Comparison of ENCODE assay signal across 19 cellular contexts in genomic region chr9:19490269-19490668, GRCh38.
DNase-seq lines count a peak whose midpoint lies in the region; ATAC-seq and TF ChIP-seq lines count a peak whose summit lies in the region.
"Had no signal": no experiment of that assay in that cellular context is flagged by ENCODE, and none has a peak within 500 bp of the region (broad histone marks: within the 10 kb centered on the region; RNA-seq: fewer than 3 reads in every experiment).

No MANE protein-coding gene starts in this region.

- H4K20me1 ChIP-seq in GM23338 (replicated peaks; ENCODE audit: insufficient read depth) = no peaks in the 10 kb centered on the region
- H4K20me1 ChIP-seq: BLaER1 had no signal

- H3K4me3 ChIP-seq in GM23338 = no peak overlapping the region
- no peak overlapping the region for H3K4me3 ChIP-seq in dorsolateral prefrontal cortex
- H3K4me3 ChIP-seq: BLaER1 had no signal

- H3K79me2 ChIP-seq in GM23338 (replicated peaks; ENCODE audit: insufficient read depth) = no peaks in the 10 kb centered on the region

- no peaks in the 10 kb centered on the region for H3K9me3 Mint-ChIP-seq in GM23338
- no peaks in the 10 kb centered on the region for H3K9me3 Mint-ChIP-seq in activated T-cell treated with anti-CD3 and anti-CD28 coated beads, Interleukin-2, amount 50 U/mL, for 4 hours
- H3K9me3 Mint-ChIP-seq: CD4-positive, CD25-positive, alpha-beta regulatory T cell; CD8-positive, alpha-beta T cell; H9 had no signal

- peaks cover 4% of the 10 kb centered on the region for H3K27me3 Mint-ChIP-seq in GM23338 (ENCODE audit: insufficient read depth, low read depth, poor library complexity)
- H3K27me3 Mint-ChIP-seq in activated T-cell treated with anti-CD3 and anti-CD28 coated beads, Interleukin-2, amount 50 U/mL, for 4 hours (ENCODE audit: low read depth) = peaks cover 2% of the 10 kb centered on the region
- H3K27me3 Mint-ChIP-seq: B cell had no signal

- intact Hi-C loops in dorsolateral prefrontal cortex (cut with DNase I) = loop anchor here (5.0 to 10.0 kb wide), 5 partner anchors 55 to 432 kb away; partner anchors contain the start of gene SLC24A2 (in 1 of the 2)

- no peaks in the 10 kb centered on the region for H3K4me1 ChIP-seq in GM23338 (ENCODE audit: insufficient read depth)
- H3K4me1 ChIP-seq: Caco-2 had no signal

- H3K27ac ChIP-seq in GM23338 (ENCODE audit: low read depth) (no peak overlapping the region), caudate nucleus (ENCODE audit: low read depth, low read length) (peak overlapping the region; percentile 94), dorsolateral prefrontal cortex (peak overlapping the region in 56 of 59 donors; percentile 24 to 100 (median 97)), substantia nigra (ENCODE audit: low read depth, low read length, poor library complexity, severe bottlenecking) (peak overlapping the region; percentile 98)
- H3K27ac ChIP-seq: 22Rv1, BLaER1, C4-2B had no signal

- H3K27ac Mint-ChIP-seq in GM23338 = no peak overlapping the region
- H3K27ac Mint-ChIP-seq: B cell; CD4-positive, CD25-positive, alpha-beta regulatory T cell; CD8-positive, alpha-beta T cell; H9 had no signal

- H3F3A ChIP-seq in GM23338 (replicated peaks; ENCODE audit: low read depth) = no peaks in the 10 kb centered on the region

- no peaks in the 10 kb centered on the region for H3K36me3 Mint-ChIP-seq in GM23338 (ENCODE audit: low read depth)
- H3K36me3 Mint-ChIP-seq in activated T-cell treated with anti-CD3 and anti-CD28 coated beads, Interleukin-2, amount 50 U/mL, for 4 hours (ENCODE audit: insufficient read depth) = no peaks in the 10 kb centered on the region
- H3K36me3 Mint-ChIP-seq: CD4-positive, CD25-positive, alpha-beta regulatory T cell; CD8-positive, alpha-beta T cell had no signal

- H3K4me2 ChIP-seq in GM23338 = no peak overlapping the region
- H3K4me2 ChIP-seq: BLaER1 had no signal

- no peaks in the 10 kb centered on the region for H3K36me3 ChIP-seq in GM23338 (ENCODE audit: insufficient read depth)
- H3K36me3 ChIP-seq: BLaER1 had no signal

- DNase-seq in GM23338 (ENCODE audit: low spot score) = no peak
- DNase-seq in caudate nucleus (lab: John Stamatoyannopoulos, UW) = no peak
- no peak for DNase-seq in dorsolateral prefrontal cortex
- no peak for DNase-seq in substantia nigra (lab: John Stamatoyannopoulos, UW)
- no peak for DNase-seq in NCI-H1105 (lab: John Stamatoyannopoulos, UW)
- no peak for DNase-seq in activated T-cell treated with anti-CD3 and anti-CD28 coated beads, Interleukin-2, amount 50 U/mL, for 4 hours
- DNase-seq: Caco-2; CD4-positive, CD25-positive, alpha-beta regulatory T cell; CD8-positive, alpha-beta T cell; DMS153; DND-41; H9 had no signal

- H3K4me1 Mint-ChIP-seq in GM23338 = peaks cover 3% of the 10 kb centered on the region; the same call in 1 of the 3 replicates
- peaks cover 11% of the 10 kb centered on the region for H3K4me1 Mint-ChIP-seq in activated T-cell treated with anti-CD3 and anti-CD28 coated beads, Interleukin-2, amount 50 U/mL, for 4 hours (ENCODE audit: low read depth)

- ATAC-seq in GM23338 = no peak
- no peak for ATAC-seq in HG03439 (IDR thresholded peaks at IDR 0.05; ENCODE audit: unreplicated experiment)
- no peak for ATAC-seq in activated T-cell treated with anti-CD3 and anti-CD28 coated beads, Interleukin-2, amount 50 U/mL, for 4 hours
- no peak for ATAC-seq in HG03460 (IDR thresholded peaks at IDR 0.05; ENCODE audit: unreplicated experiment)
- ATAC-seq: CD8-positive, alpha-beta T cell; HCT116 had no signal

- H2AFZ ChIP-seq in GM23338 = peak overlapping the region; percentile 32; the same call in 1 of the 2 replicates

- H3K9me2 ChIP-seq in GM23338 (ENCODE audit: insufficient read depth) = no peaks in the 10 kb centered on the region

- H3K27me3 ChIP-seq in GM23338 (ENCODE audit: insufficient read depth) = no peaks in the 10 kb centered on the region
- no peaks in the 10 kb centered on the region for H3K27me3 ChIP-seq in dorsolateral prefrontal cortex
- H3K27me3 ChIP-seq: BLaER1 had no signal

- no peak for TF ChIP-seq CTCF in GM23338 (conservative IDR thresholded peaks at IDR 0.05; ENCODE audit: low read depth in 2 of 2)
- TF ChIP-seq CTCF in dorsolateral prefrontal cortex (IDR thresholded peaks at IDR 0.05 in 54 of 56, conservative IDR thresholded peaks at IDR 0.05 in 2 of 56; ENCODE audit: low read depth in 1 of 56, partially characterized antibody in 56 of 56) = no peak

- H3K4me3 Mint-ChIP-seq in GM23338 = no peak overlapping the region
- H3K4me3 Mint-ChIP-seq in activated T-cell treated with anti-CD3 and anti-CD28 coated beads, Interleukin-2, amount 50 U/mL, for 4 hours = no peak overlapping the region
- H3K4me3 Mint-ChIP-seq: B cell; CD4-positive, CD25-positive, alpha-beta regulatory T cell; CD8-positive, alpha-beta T cell; H9 had no signal

TF ChIP-seq in GM23338, 12 proteins besides CTCF, POLR2A, EP300 and RAD21:
- no peak for TF ChIP-seq STAT1 (IDR thresholded peaks at IDR 0.05; ENCODE audit: unreplicated experiment)
- TF ChIP-seq NANOG (IDR thresholded peaks at IDR 0.05; ENCODE audit: borderline replicate concordance) = no peak
- TF ChIP-seq ZNF462 (CRISPR knock-in tag; IDR thresholded peaks at IDR 0.05) = no peak
TF ChIP-seq in GM23338: peak in this region for 0.
